In genomic region chr5:134738963-134739661, GRCh38 we compare ENCODE assay signal across 8 cellular contexts. TPM values are rescaled to one million over a fixed set of nuclear protein-coding genes. Genes with fewer than 3 reads are reported as not detected.
A peak's percentile ranks its signal among the peaks of the same experiment; 100 is the strongest.
DNase-seq lines count a peak whose midpoint lies in the region; ATAC-seq and TF ChIP-seq lines count a peak whose summit lies in the region.

No MANE protein-coding gene starts in this region.

- H3K27ac ChIP-seq in cardiac muscle cell (no peak overlapping the region), trophoblast cell (ENCODE audit: low read depth, low read length) (no peak overlapping the region)

- H3K4me3 ChIP-seq in cardiac muscle cell: peak overlapping the region; percentile 79
- peak overlapping the region; percentile 87 for H3K4me3 ChIP-seq in trophoblast cell (ENCODE audit: low read depth, low read length)

- peak overlapping the region; percentile 57 for H3K4ac ChIP-seq in trophoblast cell (ENCODE audit: low read depth, low read length)

- peak overlapping the region; percentile 93 for H3K4me3 Mint-ChIP-seq in activated naive CD8-positive, alpha-beta T cell treated with anti-CD3 and anti-CD28 coated beads, Interleukin-2, amount 10 ng/mL, durations not matched to agents 7 days and 5 days

- H3K14ac ChIP-seq in trophoblast cell (ENCODE audit: low read length): peak overlapping the region; percentile 52

- H3K4me1 ChIP-seq in cardiac muscle cell (ENCODE audit: low read depth) (no peaks in the 10 kb centered on the region), trophoblast cell (ENCODE audit: control insufficient read depth in 1 of 2, insufficient read depth in 2 of 2, low read length in 2 of 2) (peaks cover 0 to 4% of the 10 kb centered on the region in 2 experiments)

- peaks cover 23% of the 10 kb centered on the region for H3K4me1 Mint-ChIP-seq in activated naive CD8-positive, alpha-beta T cell treated with anti-CD3 and anti-CD28 coated beads, Interleukin-2, amount 10 ng/mL, durations not matched to agents 7 days and 5 days

- peaks cover 6% of the 10 kb centered on the region for H3K36me3 Mint-ChIP-seq in activated naive CD8-positive, alpha-beta T cell treated with anti-CD3 and anti-CD28 coated beads, Interleukin-2, amount 10 ng/mL, durations not matched to agents 7 days and 5 days

- H3K36me3 ChIP-seq in cardiac muscle cell (peaks cover 3% of the 10 kb centered on the region), trophoblast cell (ENCODE audit: control insufficient read depth in 1 of 2, insufficient read depth in 2 of 2, low read length in 2 of 2) (peaks cover 5 to 8% of the 10 kb centered on the region in 2 experiments)

- H3K79me2 ChIP-seq in trophoblast cell (ENCODE audit: control insufficient read depth, insufficient read depth, low read length, poor library complexity): peaks cover 5% of the 10 kb centered on the region

- POLR2A ChIA-PET in activated naive CD8-positive, alpha-beta T cell treated with anti-CD3 and anti-CD28 coated beads, Interleukin-2, amount 10 ng/mL, durations not matched to agents 7 days and 5 days (lab: Charles Lee): interaction anchor here (0.6 to 3.1 kb wide), 11 partner anchors 19 to 588 kb away, joined by 3 to 32 read pairs (median 4); partner anchors contain the start of genes C5orf24, DDX46, PCBD2 and SEC24A

- peak overlapping the region; percentile 42 for H4K91ac ChIP-seq in trophoblast cell (ENCODE audit: low read depth, low read length)

- H3K4me2 ChIP-seq in trophoblast cell (ENCODE audit: low read length): peak overlapping the region; percentile 82

- H4K8ac ChIP-seq in trophoblast cell (ENCODE audit: low read depth, low read length): peak overlapping the region; percentile 89

- WGBS in trophoblast cell (ENCODE audit: extremely low coverage, insufficient coverage, insufficient read length): no CpG with 5 or more reads among the region's 21 CpGs

- H3K18ac ChIP-seq in trophoblast cell (ENCODE audit: low read length): peak overlapping the region; percentile 85

- no peak overlapping the region for H3K23ac ChIP-seq in trophoblast cell (ENCODE audit: low read length)

- peak; percentile 43 for DNase-seq in D341Med (ENCODE audit: low spot score)
- peak; percentile 88 for DNase-seq in OCI-M1 (lab: John Stamatoyannopoulos, UW)
- peak; percentile 43 for DNase-seq in activated naive CD8-positive, alpha-beta T cell treated with anti-CD3 and anti-CD28 coated beads, Interleukin-2, amount 10 ng/mL, durations not matched to agents 7 days and 5 days
- peak; percentile 35 to 47 for DNase-seq in cardiac muscle cell (ENCODE audit: low read depth in 1 of 2, low spot score in 1 of 2)
- DNase-seq in trophoblast cell: peak; percentile 46 to 71
- no peak for DNase-seq in T-helper 9 cell

- H2AFZ ChIP-seq in trophoblast cell (ENCODE audit: insufficient read depth, low read length, poor library complexity): peak overlapping the region; percentile 89

- peak overlapping the region; percentile 91 for H3K27ac Mint-ChIP-seq in activated naive CD8-positive, alpha-beta T cell treated with anti-CD3 and anti-CD28 coated beads, Interleukin-2, amount 10 ng/mL, durations not matched to agents 7 days and 5 days

- no peak overlapping the region for H4K12ac ChIP-seq in trophoblast cell (ENCODE audit: low read depth, low read length)

- H2BK5ac ChIP-seq in trophoblast cell (ENCODE audit: low read depth, low read length, poor library complexity): no peak overlapping the region

- ATAC-seq in HG03378 (IDR thresholded peaks at IDR 0.05; ENCODE audit: unreplicated experiment) (peak; percentile 25), HG03175 (IDR thresholded peaks at IDR 0.05; ENCODE audit: unreplicated experiment) (no peak)
- ATAC-seq in activated naive CD8-positive, alpha-beta T cell treated with anti-CD3 and anti-CD28 coated beads, Interleukin-2, amount 10 ng/mL, durations not matched to agents 7 days and 5 days (ENCODE audit: low read depth): no peak

- H2BK120ac ChIP-seq in trophoblast cell (ENCODE audit: insufficient read depth, low read length, poor library complexity): peak overlapping the region; percentile 7

- H2AK5ac ChIP-seq in trophoblast cell (ENCODE audit: low read length): no peak overlapping the region

- peaks cover 5% of the 10 kb centered on the region for H3K79me1 ChIP-seq in trophoblast cell (ENCODE audit: low read length)

- no peaks in the 10 kb centered on the region for H3K9me3 Mint-ChIP-seq in activated naive CD8-positive, alpha-beta T cell treated with anti-CD3 and anti-CD28 coated beads, Interleukin-2, amount 10 ng/mL, durations not matched to agents 7 days and 5 days

- no peaks in the 10 kb centered on the region for H3K27me3 Mint-ChIP-seq in activated naive CD8-positive, alpha-beta T cell treated with anti-CD3 and anti-CD28 coated beads, Interleukin-2, amount 10 ng/mL, durations not matched to agents 7 days and 5 days

- H2BK12ac ChIP-seq in trophoblast cell (ENCODE audit: low read length): no peak overlapping the region

- H3K9me3 ChIP-seq in cardiac muscle cell (ENCODE audit: low read depth): no peaks in the 10 kb centered on the region
- H3K9me3 ChIP-seq in trophoblast cell (ENCODE audit: insufficient read depth, low read depth, low read length): no peaks in the 10 kb centered on the region

- no peaks in the 10 kb centered on the region for H3K27me3 ChIP-seq in cardiac muscle cell
- H3K27me3 ChIP-seq in trophoblast cell (ENCODE audit: insufficient read depth, low read length): no peaks in the 10 kb centered on the region

- peak; percentile 29 for TF ChIP-seq CTCF in cardiac muscle cell (IDR thresholded peaks at IDR 0.05; ENCODE audit: low read depth, low read length)

- peak overlapping the region; percentile 14 for H3K9ac ChIP-seq in trophoblast cell (ENCODE audit: low read length)

RNA-seq across cellular contexts. Expression of gene CAMLG, which starts 0.8 kb away (rescaled TPM):
- 10 to 100 TPM; 24.4 to 24.7 TPM for total RNA-seq in activated naive CD8-positive, alpha-beta T cell treated with anti-CD3 and anti-CD28 coated beads, Interleukin-2, amount 10 ng/mL, durations not matched to agents 7 days and 5 days
- 27.2 and 42.4 TPM in 2 replicates for total RNA-seq in cardiac muscle cell
- 22.7 and 28.4 TPM in 2 replicates for polyA plus RNA-seq in cardiac muscle cell
- polyA plus RNA-seq in trophoblast cell (2013): 35.7 and 37.6 TPM in 2 replicates

RNA-seq across cellular contexts. Expression of gene DDX46, which starts 19.5 kb away (rescaled TPM):
- 10 to 100 TPM; 72.7 to 76.5 TPM for total RNA-seq in activated naive CD8-positive, alpha-beta T cell treated with anti-CD3 and anti-CD28 coated beads, Interleukin-2, amount 10 ng/mL, durations not matched to agents 7 days and 5 days
- total RNA-seq in cardiac muscle cell: 16.1 and 25.9 TPM in 2 replicates
- polyA plus RNA-seq in cardiac muscle cell: 20.0 and 24.2 TPM in 2 replicates
- 41.6 and 42.4 TPM in 2 replicates for polyA plus RNA-seq in trophoblast cell (2013)
